In the genomic region with DNA sequence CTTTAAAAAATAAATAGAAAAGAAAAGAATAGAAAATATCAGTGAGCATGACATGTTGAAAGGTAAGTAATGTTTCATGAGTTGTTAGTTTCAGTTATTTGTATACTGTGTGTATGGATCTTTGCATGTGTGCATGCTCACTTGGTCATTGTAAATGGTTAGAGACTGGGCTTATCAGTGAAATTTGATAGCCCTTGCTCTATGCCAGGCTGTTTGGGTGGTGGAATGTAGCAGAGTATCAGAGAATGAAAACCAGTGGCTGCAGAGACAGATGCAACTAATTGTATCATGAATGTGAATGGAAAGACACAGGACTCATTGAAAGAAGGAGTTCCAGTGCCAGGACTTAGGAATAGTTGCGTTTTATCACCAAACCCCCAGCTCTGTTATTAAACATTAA, we compare ENCODE assay signal across 1 cellular context.
TF ChIP-seq lines count a peak whose summit lies in the region.

No MANE protein-coding gene starts in this region.

TF ChIP-seq in IMR-90, 13 proteins besides CTCF, POLR2A, EP300 and RAD21:
- no peak for TF ChIP-seq MAFK (IDR thresholded peaks at IDR 0.05; ENCODE audit: low read depth, low read length)
- no peak for TF ChIP-seq MAZ (IDR thresholded peaks at IDR 0.05; ENCODE audit: borderline replicate concordance, low read depth, low read length)
TF ChIP-seq in IMR-90: peak in this region for 0.
